Comparison of ENCODE assay signal across 8 cellular contexts in the genomic region with DNA sequence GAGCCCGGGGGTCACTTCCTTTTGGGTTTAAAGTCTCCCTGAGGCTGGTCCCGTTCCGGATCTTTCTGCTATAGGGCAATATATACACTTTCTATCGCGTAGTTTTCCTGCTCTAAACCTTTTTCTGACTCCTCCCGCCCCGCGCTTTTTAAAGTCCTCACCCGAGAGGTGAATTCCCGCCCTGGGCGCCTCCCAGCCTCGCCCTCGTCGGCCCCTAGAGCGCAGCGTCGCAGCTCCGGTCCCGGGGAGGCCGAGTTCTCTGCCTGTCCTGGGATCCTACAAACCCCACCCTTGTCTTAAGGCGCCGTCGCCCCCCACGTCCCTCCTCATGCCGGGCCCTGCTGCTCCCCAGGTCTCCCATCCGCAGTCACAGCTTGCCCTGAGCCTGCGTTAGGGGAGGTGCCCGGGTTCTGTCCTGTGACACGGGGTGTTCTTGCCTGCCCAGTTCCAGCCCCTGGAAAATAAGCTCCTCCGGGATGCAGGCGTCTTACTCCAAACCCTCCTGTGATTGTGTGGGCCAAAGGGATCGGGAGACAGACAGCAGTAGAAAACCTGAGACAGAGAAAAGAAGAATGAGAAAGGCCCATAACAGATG. TPM values are rescaled to one million over a fixed set of nuclear protein-coding genes. Genes with fewer than 3 reads are reported as not detected.
A peak's percentile ranks its signal among the peaks of the same experiment; 100 is the strongest.
DNase-seq lines count a peak whose midpoint lies in the region; ATAC-seq, FAIRE-seq and TF ChIP-seq lines count a peak whose summit lies in the region.

No MANE protein-coding gene starts in this region.

- H3K4me3 ChIP-seq in coronary artery (peak overlapping the region; percentile 77), mesodermal cell (ENCODE audit: extremely low read depth, insufficient read depth, low read length, poor library complexity, severe bottlenecking) (peak overlapping the region; percentile 75), stomach (peak overlapping the region; percentile 66 to 87 (median 70))

- H3K9me3 ChIP-seq in mesodermal cell (ENCODE audit: control insufficient read depth, low read length): no peaks in the 10 kb centered on the region
- H3K9me3 ChIP-seq in stomach: peaks cover 0 to 5% (median 0%) of the 10 kb centered on the region in 4 donors

- no peak for FAIRE-seq in GM19239 (lab: Jason Lieb, UNC)

- no peak for TF ChIP-seq CTCF in coronary artery (IDR thresholded peaks at IDR 0.05)
- no peak for TF ChIP-seq CTCF in stomach (IDR thresholded peaks at IDR 0.05)

- DNase-seq in activated gamma-delta T cell treated with Interleukin-2 at 50 U/mL for 16 hours (peak; percentile 6), activated gamma-delta T cell (lab: John Stamatoyannopoulos, UW) (no peak), coronary artery (ENCODE audit: low spot score) (no peak), stomach (no peak), GM19239 (ENCODE audit: insufficient read length, low spot score) (no peak)

- H3K4me1 ChIP-seq in mesodermal cell (ENCODE audit: control insufficient read depth, insufficient read depth, low read length, poor library complexity, severe bottlenecking) (peaks cover 4% of the 10 kb centered on the region), stomach (peaks cover 0 to 18% (median 15%) of the 10 kb centered on the region in 4 donors)

- intact Hi-C loops in stomach (cut with DNase I; ENCODE audit: low total_unique reads): loop anchor here (10.0 kb wide), 1 partner anchor 171 kb away; a partner anchor contains a TSS

- H3K27me3 ChIP-seq in stomach: no peaks in the 10 kb centered on the region

- WGBS in mesodermal cell (ENCODE audit: insufficient coverage in 2 of 2), 2 experiments: 0% methylated on average over 20 to 26 of the region's 32 CpGs
- WGBS in stomach, 5 donors: 0 to 1% (median 1%) methylated on average over 23 to 32 of the region's 32 CpGs

- H3K36me3 ChIP-seq in mesodermal cell (ENCODE audit: control insufficient read depth, insufficient read depth, low read length) (no peaks in the 10 kb centered on the region), stomach (no peaks in the 10 kb centered on the region)

- TF ChIP-seq POLR2A in stomach (IDR thresholded peaks at IDR 0.05): no peak

- H3K27ac ChIP-seq in coronary artery (peak overlapping the region; percentile 65 to 75), mesodermal cell (ENCODE audit: low read depth, low read length, severe bottlenecking) (no peak overlapping the region), stomach (peak overlapping the region; percentile 76 to 85 (median 82))

- no peak for TF ChIP-seq EP300 in stomach (IDR thresholded peaks at IDR 0.05)

- ATAC-seq in HG03045 (IDR thresholded peaks at IDR 0.05; ENCODE audit: unreplicated experiment): peak; percentile 39
- ATAC-seq in SK-N-SH treated with all-trans-retinoic acid at 6 μM for 48 hours: peak; percentile 68

TF ChIP-seq in SK-N-SH treated with all-trans-retinoic acid at 6 μM for 48 hours, 23 proteins besides CTCF, POLR2A, EP300 and RAD21:
- TF ChIP-seq TCF4 (CRISPR knock-in tag; IDR thresholded peaks at IDR 0.05; ENCODE audit: borderline replicate concordance): no peak
- TF ChIP-seq, protein P1, sequence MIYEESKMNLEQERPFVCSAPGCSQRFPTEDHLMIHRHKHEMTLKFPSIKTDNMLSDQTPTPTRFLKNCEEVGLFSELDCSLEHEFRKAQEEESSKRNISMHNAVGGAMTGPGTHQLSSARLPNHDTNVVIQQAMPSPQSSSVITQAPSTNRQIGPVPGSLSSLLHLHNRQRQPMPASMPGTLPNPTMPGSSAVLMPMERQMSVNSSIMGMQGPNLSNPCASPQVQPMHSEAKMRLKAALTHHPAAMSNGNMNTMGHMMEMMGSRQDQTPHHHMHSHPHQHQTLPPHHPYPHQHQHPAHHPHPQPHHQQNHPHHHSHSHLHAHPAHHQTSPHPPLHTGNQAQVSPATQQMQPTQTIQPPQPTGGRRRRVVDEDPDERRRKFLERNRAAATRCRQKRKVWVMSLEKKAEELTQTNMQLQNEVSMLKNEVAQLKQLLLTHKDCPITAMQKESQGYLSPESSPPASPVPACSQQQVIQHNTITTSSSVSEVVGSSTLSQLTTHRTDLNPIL (CRISPR knock-in tag; IDR thresholded peaks at IDR 0.05; ENCODE audit: low read depth): no peak
- TF ChIP-seq GLIS3 (CRISPR knock-in tag; IDR thresholded peaks at IDR 0.05): no peak
- no peak for TF ChIP-seq PPARA (CRISPR knock-in tag; IDR thresholded peaks at IDR 0.05; ENCODE audit: borderline replicate concordance)
TF ChIP-seq in SK-N-SH treated with all-trans-retinoic acid at 6 μM for 48 hours: peak in this region for 0.

RNA-seq across cellular contexts. Expression of a gene that starts 0.5 kb away (rescaled TPM):
- polyA plus RNA-seq in mesodermal cell (2013, experiment 1 of 2): 7.7 TPM
- polyA plus RNA-seq in mesodermal cell (2013, experiment 2 of 2): 10.2 TPM
- 10 to 100 TPM in 3 of 5 donors, 1 to 10 TPM in 2; 3.6 to 33.3 (median 10.4) TPM for total RNA-seq in stomach
- polyA plus RNA-seq in stomach: 1 to 10 TPM; 2.9 to 5.8 (median 4.7) TPM

RNA-seq across cellular contexts. Expression of a gene that starts 29.0 kb away (rescaled TPM):
- 9.6 TPM for polyA plus RNA-seq in mesodermal cell (2013, experiment 1 of 2)
- polyA plus RNA-seq in mesodermal cell (2013, experiment 2 of 2): 9.1 TPM
- 10 to 100 TPM; 10.1 to 35.7 (median 18.9) TPM for total RNA-seq in stomach
- polyA plus RNA-seq in stomach: 1 to 10 TPM; 2.1 to 2.8 (median 2.7) TPM

RNA-seq across cellular contexts. Expression of a gene that starts 32.4 kb away (rescaled TPM):
- polyA plus RNA-seq in mesodermal cell (2013, experiment 1 of 2): 6.7 TPM
- polyA plus RNA-seq in mesodermal cell (2013, experiment 2 of 2): 7.6 TPM
- 10 to 100 TPM in 3 of 5 donors, 1 to 10 TPM in 2; 1.2 to 28.6 (median 10.8) TPM for total RNA-seq in stomach
- polyA plus RNA-seq in stomach: 1 to 10 TPM; 1.6 to 2.6 (median 2.4) TPM
